In genomic region chr5:180470966-180471582, GRCh38 we compare ENCODE assay signal across 1 cellular context.
TF ChIP-seq lines count a peak whose summit lies in the region.

No MANE protein-coding gene starts in this region.

TF ChIP-seq in GM23338, 12 proteins besides CTCF, POLR2A, EP300 and RAD21 (continued from another document):
- TF ChIP-seq ZNF462 (CRISPR knock-in tag; IDR thresholded peaks at IDR 0.05) (no peak), ZNF331 (CRISPR knock-in tag; IDR thresholded peaks at IDR 0.05; ENCODE audit: low read depth) (no peak), ZNF114 (CRISPR knock-in tag; IDR thresholded peaks at IDR 0.05) (no peak), NANOG (IDR thresholded peaks at IDR 0.05; ENCODE audit: borderline replicate concordance) (no peak), EZH2 (IDR thresholded peaks at IDR 0.05; ENCODE audit: low read depth, unreplicated experiment) (no peak), REST (IDR thresholded peaks at IDR 0.05; ENCODE audit: unreplicated experiment) (no peak)
TF ChIP-seq in GM23338: peak in this region for 0.
